In genomic region chr10:105062881-105063280, GRCh38 we compare ENCODE assay signal across 26 cellular contexts.
"Had no signal": no experiment of that assay in that cellular context is flagged by ENCODE, and none has a peak within 500 bp of the region (broad histone marks: within the 10 kb centered on the region; RNA-seq: fewer than 3 reads in every experiment).

No MANE protein-coding gene starts in this region.

- H3K27ac ChIP-seq: left ventricle myocardium inferior, neural progenitor cell, neutrophil, parathyroid adenoma, psoas muscle, right lobe of liver, suprapubic skin, thoracic aorta, tibial artery, upper lobe of right lung had no signal

- H3K9me3 ChIP-seq: left ventricle myocardium inferior, neutrophil, psoas muscle, right lobe of liver, suprapubic skin, thoracic aorta, tibial artery, upper lobe of right lung had no signal

- H3K4me1 ChIP-seq: left ventricle myocardium inferior, neural progenitor cell, parathyroid adenoma, psoas muscle, right lobe of liver, suprapubic skin, tibial artery, upper lobe of right lung had no signal

- FAIRE-seq: islet of Langerhans, kidney, urothelium cell line had no signal

- H3K4me3 ChIP-seq: left ventricle myocardium inferior, lung, neural progenitor cell, psoas muscle, right lobe of liver, suprapubic skin, thoracic aorta, tibial artery, upper lobe of right lung had no signal

- H3K79me2 ChIP-seq: parathyroid adenoma had no signal

- H3K27me3 ChIP-seq: neural progenitor cell, neutrophil, right lobe of liver, suprapubic skin, tibial artery, upper lobe of right lung had no signal

- H3K4me2 ChIP-seq: neural progenitor cell had no signal

- DNase-seq: hypothalamus; immature natural killer cell; kidney; left colon; left ventricle myocardium inferior; mesendoderm; naive B cell; natural killer cell; nephron progenitor cell; occipital lobe; psoas muscle; right lobe of liver; stimulated activated CD4-positive, alpha-beta T cell treated with anti-CD3 and anti-CD28 coated beads, Interleukin-4, amount 100 ng/mL, for 24 hours; stimulated activated naive CD4-positive, alpha-beta T cell; tibial artery; trophoblast cell; upper lobe of right lung had no signal

- H2AFZ ChIP-seq: neural progenitor cell, parathyroid adenoma had no signal

- ATAC-seq: left colon; natural killer cell; psoas muscle; right lobe of liver; stimulated activated effector memory CD8-positive, alpha-beta T cell treated with anti-CD3 and anti-CD28 coated beads, Interleukin-12 subunit alpha, Interleukin-12 subunit beta, amount 100 ng/mL, for 72 hours had no signal

- H3K36me3 ChIP-seq: left ventricle myocardium inferior, neural progenitor cell, neutrophil, right lobe of liver, suprapubic skin, thoracic aorta, tibial artery, upper lobe of right lung had no signal
